Comparison of ENCODE assay signal across 8 cellular contexts in genomic region chr3:115100172-115100571, GRCh38. TPM values are rescaled to one million over a fixed set of nuclear protein-coding genes. Genes with fewer than 3 reads are reported as not detected.
A peak's percentile ranks its signal among the peaks of the same experiment; 100 is the strongest.
DNase-seq lines count a peak whose midpoint lies in the region; ATAC-seq lines count a peak whose summit lies in the region.

No MANE protein-coding gene starts in this region.

- no peaks in the 10 kb centered on the region for H3K9me3 Mint-ChIP-seq in immature natural killer cell

- H3K36me3 ChIP-seq in skeletal muscle satellite cell (ENCODE audit: insufficient read depth, low read length) = no peaks in the 10 kb centered on the region

- no peaks in the 10 kb centered on the region for H3K27me3 ChIP-seq in skeletal muscle satellite cell (ENCODE audit: control insufficient read depth, insufficient read depth, low read length)

- peak overlapping the region; percentile 75 for H3K4me2 ChIP-seq in skeletal muscle satellite cell (ENCODE audit: low read length)

- H3K4me1 Mint-ChIP-seq in immature natural killer cell = peaks cover 19 to 26% of the 10 kb centered on the region in 2 donors

- H3K4me3 ChIP-seq in skeletal muscle satellite cell (ENCODE audit: low read length) = peak overlapping the region; percentile 58

- H3K27ac Mint-ChIP-seq in immature natural killer cell = peak overlapping the region; percentile 74 to 91 (median 84)

- peaks cover 4 to 11% (median 11%) of the 10 kb centered on the region in 3 donors for H3K36me3 Mint-ChIP-seq in immature natural killer cell

- peak; percentile 73 for ATAC-seq in HG02642 (IDR thresholded peaks at IDR 0.05; ENCODE audit: poor library complexity, unreplicated experiment)

- peak overlapping the region; percentile 50 for H3K9ac ChIP-seq in skeletal muscle satellite cell (ENCODE audit: low read depth, low read length)

- DNase-seq in activated gamma-delta T cell treated with Interleukin-2 at 50 U/mL for 16 hours (peak; percentile 19), activated gamma-delta T cell (lab: John Stamatoyannopoulos, UW) (no peak), NCI-H460 (ENCODE audit: extremely low read depth, low read depth) (peak; percentile 12), astrocyte of the hippocampus (ENCODE audit: low read depth, low spot score) (peak; percentile 70), immature natural killer cell (peak; percentile 35 to 50 (median 41))
- DNase-seq in stimulated activated CD8-positive, alpha-beta memory T cell treated with anti-CD3 and anti-CD28 coated beads, Interleukin-4, amount 100 ng/mL, for 48 hours = no peak

- H3K9me3 ChIP-seq in skeletal muscle satellite cell (replicated peaks; ENCODE audit: low read length) = no peaks in the 10 kb centered on the region

- H3K4me1 ChIP-seq in skeletal muscle satellite cell (ENCODE audit: control insufficient read depth, insufficient read depth, low read length) = peaks cover 15% of the 10 kb centered on the region

- peak overlapping the region; percentile 75 to 87 (median 80) for H3K4me3 Mint-ChIP-seq in immature natural killer cell

- peaks cover 0 to 4% (median 3%) of the 10 kb centered on the region in 3 donors for H3K27me3 Mint-ChIP-seq in immature natural killer cell (ENCODE audit: low read depth in 3 of 3)

RNA-seq across cellular contexts. Expression of gene ZBTB20, which starts 46.9 kb away (rescaled TPM):
- 4.8 and 5.3 TPM in 2 replicates for total RNA-seq in NCI-H460 (2014; rRNA removed; shearing (Covaris generic))
- polyA plus RNA-seq in NCI-H460 (2014; cell fraction: nucleus; rRNA removed) = 0.05 and 0.10 TPM in 2 replicates
- polyA plus RNA-seq in immature natural killer cell = 10 to 100 TPM in 2 of 3 donors, 1 to 10 TPM in 1; 7.2 to 21.3 (median 16.5) TPM
- 8.4 and 10.5 TPM in 2 replicates for total RNA-seq in skeletal muscle satellite cell (2012; rRNA removed)

Comparison
In these comparisons a context has a peak if more than half of its experiments do, and no peak if none do; other contexts are left out.
1. DNase-seq: peak in activated gamma-delta T cell treated with Interleukin-2 at 50 U/mL for 16 hours (single experiment), NCI-H460 (single experiment), astrocyte of the hippocampus (single experiment) and immature natural killer cell (3 of 3); none in activated gamma-delta T cell (single experiment) and stimulated activated CD8-positive, alpha-beta memory T cell treated with anti-CD3 and anti-CD28 coated beads, Interleukin-4, amount 100 ng/mL, for 48 hours (single experiment).